ENCODE assay signal across 1 cellular context in genomic region chr1:92298573-92299476, GRCh38.
TF ChIP-seq lines count a peak whose summit lies in the region.

A gene with protein sequence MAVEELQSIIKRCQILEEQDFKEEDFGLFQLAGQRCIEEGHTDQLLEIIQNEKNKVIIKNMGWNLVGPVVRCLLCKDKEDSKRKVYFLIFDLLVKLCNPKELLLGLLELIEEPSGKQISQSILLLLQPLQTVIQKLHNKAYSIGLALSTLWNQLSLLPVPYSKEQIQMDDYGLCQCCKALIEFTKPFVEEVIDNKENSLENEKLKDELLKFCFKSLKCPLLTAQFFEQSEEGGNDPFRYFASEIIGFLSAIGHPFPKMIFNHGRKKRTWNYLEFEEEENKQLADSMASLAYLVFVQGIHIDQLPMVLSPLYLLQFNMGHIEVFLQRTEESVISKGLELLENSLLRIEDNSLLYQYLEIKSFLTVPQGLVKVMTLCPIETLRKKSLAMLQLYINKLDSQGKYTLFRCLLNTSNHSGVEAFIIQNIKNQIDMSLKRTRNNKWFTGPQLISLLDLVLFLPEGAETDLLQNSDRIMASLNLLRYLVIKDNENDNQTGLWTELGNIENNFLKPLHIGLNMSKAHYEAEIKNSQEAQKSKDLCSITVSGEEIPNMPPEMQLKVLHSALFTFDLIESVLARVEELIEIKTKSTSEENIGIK (minus strand): TSS chr1:92298987. CDS start chr1:92297999, 988 bp downstream.
Gene RPAP2 (plus strand): TSS chr1:92299059. CDS start chr1:92299074, 15 bp downstream.

TF ChIP-seq in HepG2, 621 proteins besides CTCF, POLR2A, EP300 and RAD21 (continued from another document and continues in another):
- TF ChIP-seq ZNF276 (CRISPR knock-in tag; IDR thresholded peaks at IDR 0.05; ENCODE audit: low read depth) (no peak; the same call in 1 of the 2 replicates), BRCA1 (CRISPR knock-in tag; IDR thresholded peaks at IDR 0.05) (peak; percentile 39; the same call in 1 of the 2 replicates), KLF13 (CRISPR knock-in tag; IDR thresholded peaks at IDR 0.05) (no peak), ZNF501 (CRISPR knock-in tag; IDR thresholded peaks at IDR 0.05) (peak; percentile 84), ARID4A (CRISPR knock-in tag; IDR thresholded peaks at IDR 0.05; ENCODE audit: borderline replicate concordance) (peak; percentile 90), PHF8 (CRISPR knock-in tag; IDR thresholded peaks at IDR 0.05) (peak; percentile 94), TOE1 (CRISPR knock-in tag; IDR thresholded peaks at IDR 0.05) (no peak), CCAR2 (optimal IDR thresholded peaks at IDR 0.05; ENCODE audit: low read depth, low read length) (no peak), ZFP90 (CRISPR knock-in tag; IDR thresholded peaks at IDR 0.05; ENCODE audit: borderline replicate concordance) (no peak), AHR (CRISPR knock-in tag; IDR thresholded peaks at IDR 0.05) (no peak; the same call in 1 of the 2 replicates), ZBTB21 (CRISPR knock-in tag; IDR thresholded peaks at IDR 0.05) (no peak; the same call in 1 of the 2 replicates), CC2D1A (CRISPR knock-in tag; IDR thresholded peaks at IDR 0.05) (no peak), ZNF792 (CRISPR knock-in tag; IDR thresholded peaks at IDR 0.05) (no peak; the same call in 1 of the 2 replicates), MIER2 (CRISPR knock-in tag; IDR thresholded peaks at IDR 0.05) (no peak), HHEX (CRISPR knock-in tag; IDR thresholded peaks at IDR 0.05) (no peak), CREB1 (IDR thresholded peaks at IDR 0.05) (no peak), CREB1 (CRISPR knock-in tag; IDR thresholded peaks at IDR 0.05) (peak; percentile 46; the same call in 1 of the 2 replicates), SRSF4 (IDR thresholded peaks at IDR 0.05; ENCODE audit: low read depth, low read length, poor library complexity, severe bottlenecking) (no peak), NR0B2 (CRISPR knock-in tag; IDR thresholded peaks at IDR 0.05) (peak; percentile 83), ZBTB3 (CRISPR knock-in tag; IDR thresholded peaks at IDR 0.05; ENCODE audit: borderline replicate concordance, low read depth) (no peak; the same call in 1 of the 2 replicates), DNMT1 (CRISPR knock-in tag; IDR thresholded peaks at IDR 0.05) (no peak), ZNF574 (CRISPR knock-in tag; IDR thresholded peaks at IDR 0.05) (peak; percentile 62; the same call in 1 of the 2 replicates), TGIF2 (CRISPR knock-in tag; IDR thresholded peaks at IDR 0.05) (peak; percentile 64; the same call in 1 of the 2 replicates), MED1 (CRISPR knock-in tag; IDR thresholded peaks at IDR 0.05) (peak; percentile 36), AFF4 (CRISPR knock-in tag; IDR thresholded peaks at IDR 0.05) (no peak), RAD51 (IDR thresholded peaks at IDR 0.05; ENCODE audit: borderline replicate concordance) (no peak), CREB3 (CRISPR knock-in tag; IDR thresholded peaks at IDR 0.05) (peak; percentile 50; the same call in 1 of the 2 replicates), SOX13 (IDR thresholded peaks at IDR 0.05) (no peak), SOX13 (CRISPR knock-in tag; conservative IDR thresholded peaks at IDR 0.05 in 1 of 2, IDR thresholded peaks at IDR 0.05 in 1 of 2) (0 out of 4 replicates have a peak, but pooled peaks of 1 of the 2 experiments have one; percentile 19), ZIK1 (CRISPR knock-in tag; IDR thresholded peaks at IDR 0.05; ENCODE audit: borderline replicate concordance, low read depth) (no peak; the same call in 1 of the 2 replicates), ZBTB33 (CRISPR knock-in tag; IDR thresholded peaks at IDR 0.05) (no peak), ZNF780A (CRISPR knock-in tag; IDR thresholded peaks at IDR 0.05) (no peak), NKX3-1 (CRISPR knock-in tag; IDR thresholded peaks at IDR 0.05) (no peak; the same call in none of the 2 replicates), ZFYVE20 (CRISPR knock-in tag; IDR thresholded peaks at IDR 0.05; ENCODE audit: borderline replicate concordance, low read depth) (no peak), HOXA9 (CRISPR knock-in tag; IDR thresholded peaks at IDR 0.05; ENCODE audit: borderline replicate concordance) (0 out of 2 replicates have a peak, but pooled peaks have one; percentile 25), ATF7-NPFF (CRISPR knock-in tag; IDR thresholded peaks at IDR 0.05; ENCODE audit: low read depth) (no peak; the same call in 1 of the 2 replicates), RARA (CRISPR knock-in tag; IDR thresholded peaks at IDR 0.05) (peak; percentile 12; the same call in 1 of the 2 replicates), ZNF891 (CRISPR knock-in tag; IDR thresholded peaks at IDR 0.05) (peak; percentile 94; the same call in 1 of the 2 replicates), ZMYM2 (CRISPR knock-in tag; IDR thresholded peaks at IDR 0.05) (no peak), ZNF83 (CRISPR knock-in tag; IDR thresholded peaks at IDR 0.05; ENCODE audit: borderline replicate concordance) (no peak), ZNF580 (CRISPR knock-in tag; IDR thresholded peaks at IDR 0.05; ENCODE audit: borderline replicate concordance, low read depth) (no peak), ZSCAN30 (CRISPR knock-in tag; IDR thresholded peaks at IDR 0.05) (no peak), SUZ12 (IDR thresholded peaks at IDR 0.05; ENCODE audit: low read depth, low read length) (no peak), TAF15 (IDR thresholded peaks at IDR 0.05; ENCODE audit: low read depth, low read length, poor library complexity, severe bottlenecking) (peak; percentile 74), HMG20B (CRISPR knock-in tag; conservative IDR thresholded peaks at IDR 0.05) (no peak; the same call in 1 of the 2 replicates)
- TF ChIP-seq, protein P1, sequence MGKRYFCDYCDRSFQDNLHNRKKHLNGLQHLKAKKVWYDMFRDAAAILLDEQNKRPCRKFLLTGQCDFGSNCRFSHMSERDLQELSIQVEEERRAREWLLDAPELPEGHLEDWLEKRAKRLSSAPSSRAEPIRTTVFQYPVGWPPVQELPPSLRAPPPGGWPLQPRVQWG (CRISPR knock-in tag; IDR thresholded peaks at IDR 0.05; ENCODE audit: borderline replicate concordance, low read depth): no peak
